Comparison of ENCODE assay signal across 10 cellular contexts in the genomic region with DNA sequence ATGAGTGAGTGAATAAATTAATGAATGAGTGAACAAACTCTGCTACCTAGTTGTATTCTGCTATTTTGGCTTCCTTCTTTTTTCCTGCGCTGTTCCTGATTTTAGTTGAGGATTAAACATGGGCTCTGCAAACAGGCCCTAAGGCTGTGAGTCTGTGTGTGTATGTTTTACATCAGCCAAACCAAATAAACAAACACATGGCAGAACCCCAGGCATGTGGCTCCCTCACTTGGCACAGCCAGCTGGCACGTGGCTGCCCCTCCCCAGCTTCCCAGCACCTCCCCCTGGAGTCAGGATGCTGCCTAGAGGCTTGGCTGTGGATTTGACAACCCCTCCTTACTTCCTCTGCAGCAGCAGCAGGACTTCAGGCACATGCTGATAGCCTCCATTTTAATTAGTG.
DNase-seq lines count a peak whose midpoint lies in the region; ATAC-seq and TF ChIP-seq lines count a peak whose summit lies in the region.
"Had no signal": no experiment of that assay in that cellular context is flagged by ENCODE, and none has a peak within 500 bp of the region (broad histone marks: within the 10 kb centered on the region; RNA-seq: fewer than 3 reads in every experiment).

No MANE protein-coding gene starts in this region.

- no peaks in the 10 kb centered on the region for H3K9me3 Mint-ChIP-seq in MCF 10A (ENCODE audit: unreplicated experiment)
- peaks cover 0 to 12% (median 2%) of the 10 kb centered on the region in 9 donors for H3K9me3 Mint-ChIP-seq in naive thymus-derived CD8-positive, alpha-beta T cell

- H3K9me3 ChIP-seq in mammary epithelial cell (replicated peaks; ENCODE audit: insufficient read depth, low read length) (peaks cover 3% of the 10 kb centered on the region), hepatocyte (ENCODE audit: low read depth) (no peaks in the 10 kb centered on the region), aorta (ENCODE audit: control insufficient read depth, low read length) (no peaks in the 10 kb centered on the region)
- H3K9me3 ChIP-seq: uterus had no signal

- peak; percentile 86 for DNase-seq in MCF 10A (ENCODE audit: unreplicated experiment)
- no peak for DNase-seq in mammary epithelial cell
- peak; percentile 47 for DNase-seq in amniotic epithelial cell (ENCODE audit: low read depth)
- peak; percentile 71 for DNase-seq in hepatocyte (ENCODE audit: low spot score)
- peak in 1 of 2 donors; percentile 53 for DNase-seq in aorta
- DNase-seq in GDM1 (lab: John Stamatoyannopoulos, UW): no peak
- DNase-seq in naive thymus-derived CD8-positive, alpha-beta T cell: no peak
- DNase-seq in GM03348 (ENCODE audit: low spot score): no peak
- DNase-seq: stimulated activated CD4-positive, alpha-beta T cell treated with anti-CD3 and anti-CD28 coated beads, Interleukin-12 subunit alpha, Interleukin-12 subunit beta, amount 100 ng/mL, for 4 hours had no signal

- no peak overlapping the region for H3K9ac ChIP-seq in mammary epithelial cell (ENCODE audit: insufficient read depth, low read length)

- peaks cover 20% of the 10 kb centered on the region for H3K4me1 Mint-ChIP-seq in MCF 10A (ENCODE audit: insufficient read depth, unreplicated experiment)
- H3K4me1 Mint-ChIP-seq in naive thymus-derived CD8-positive, alpha-beta T cell: no peaks in the 10 kb centered on the region

- no peaks in the 10 kb centered on the region for H3K27me3 ChIP-seq in mammary epithelial cell (ENCODE audit: insufficient read depth, low read length)
- H3K27me3 ChIP-seq in hepatocyte: no peaks in the 10 kb centered on the region
- no peaks in the 10 kb centered on the region for H3K27me3 ChIP-seq in aorta (ENCODE audit: control insufficient read depth in 1 of 2, insufficient read depth in 2 of 2, low read length in 1 of 2)
- H3K27me3 ChIP-seq: uterus had no signal

- dilution Hi-C loops in mammary epithelial cell (cut with HindIII; ENCODE audit: low sequenced_read_pairs): no loop called here

- H4K20me1 ChIP-seq in mammary epithelial cell (ENCODE audit: insufficient read depth, low read length) (no peaks in the 10 kb centered on the region), hepatocyte (ENCODE audit: insufficient read depth, poor library complexity, severe bottlenecking) (no peaks in the 10 kb centered on the region)

- H3K9me2 ChIP-seq in hepatocyte (replicated peaks; ENCODE audit: insufficient read depth): no peaks in the 10 kb centered on the region

- intact Hi-C loops in MCF 10A (cut with micrococcal nuclease) (loop anchor here (5.0 kb wide), 1 partner anchor 109 kb away; no protein-coding TSS in a partner anchor), mammary epithelial cell (cut with micrococcal nuclease) (no loop called here), aorta (cut with DNase I) (no loop called here)

- no peak for TF ChIP-seq CTCF in MCF 10A (IDR thresholded peaks at IDR 0.05; ENCODE audit: unreplicated experiment)
- TF ChIP-seq CTCF in mammary epithelial cell (conservative IDR thresholded peaks at IDR 0.05 in 1 of 2, IDR thresholded peaks at IDR 0.05 in 1 of 2; ENCODE audit: extremely low read depth in 1 of 2, insufficient read depth in 1 of 2, low read depth in 1 of 2, low read length in 2 of 2): no peak
- no peak for TF ChIP-seq CTCF in hepatocyte (IDR thresholded peaks at IDR 0.05; ENCODE audit: poor library complexity)

- H3K4me3 ChIP-seq in mammary epithelial cell (replicated peaks in 1 of 3; ENCODE audit: insufficient read depth in 1 of 3, low read depth in 2 of 3, low read length in 3 of 3) (no peak overlapping the region), hepatocyte (no peak overlapping the region), aorta (ENCODE audit: low read length in 2 of 2) (no peak overlapping the region)
- H3K4me3 ChIP-seq: uterus had no signal

- H3K4me3 Mint-ChIP-seq in MCF 10A (ENCODE audit: unreplicated experiment): no peak overlapping the region
- H3K4me3 Mint-ChIP-seq in naive thymus-derived CD8-positive, alpha-beta T cell: no peak overlapping the region

- H3K36me3 ChIP-seq in mammary epithelial cell (ENCODE audit: insufficient read depth, low read length): no peaks in the 10 kb centered on the region
- no peaks in the 10 kb centered on the region for H3K36me3 ChIP-seq in hepatocyte (replicated peaks; ENCODE audit: insufficient read depth, low read depth)
- no peaks in the 10 kb centered on the region for H3K36me3 ChIP-seq in aorta (ENCODE audit: control insufficient read depth in 1 of 2, insufficient read depth in 2 of 2, low read length in 1 of 2)
- H3K36me3 ChIP-seq: uterus had no signal

- H3K4me1 ChIP-seq in mammary epithelial cell (ENCODE audit: insufficient read depth, low read length) (no peaks in the 10 kb centered on the region), hepatocyte (ENCODE audit: insufficient read depth) (peaks cover 15% of the 10 kb centered on the region), aorta (ENCODE audit: control insufficient read depth in 1 of 2, insufficient read depth in 2 of 2, low read length in 2 of 2) (no peaks in the 10 kb centered on the region)
- H3K4me1 ChIP-seq: uterus had no signal

- peaks cover 5% of the 10 kb centered on the region for H3K36me3 Mint-ChIP-seq in MCF 10A (ENCODE audit: insufficient read depth, unreplicated experiment)
- no peaks in the 10 kb centered on the region for H3K36me3 Mint-ChIP-seq in naive thymus-derived CD8-positive, alpha-beta T cell

- 0% methylated on average over 1 of the region's 2 CpGs for WGBS in mammary epithelial cell (ENCODE audit: low coverage, missing lambda C conversion rate)
- 42% methylated on average over 2 of the region's 2 CpGs for WGBS in hepatocyte (ENCODE audit: low lambda C conversion rate, missing lambda C conversion rate)
- 6 to 9% methylated on average over 2 of the region's 2 CpGs for WGBS in aorta, 2 donors

- peak; percentile 61 for ATAC-seq in aorta (ENCODE audit: low FRiP score)
- ATAC-seq in naive thymus-derived CD8-positive, alpha-beta T cell: no peak

- in situ Hi-C loops in mammary epithelial cell (cut with MboI; ENCODE audit: low sequenced_read_pairs in 2 of 2): no loop called here

- POLR2A ChIA-PET in MCF 10A (lab: Yijun Ruan, JAX): interaction anchor here (0.6 to 1.0 kb wide), 2 partner anchors 762 to 899 kb away, joined by 3 to 4 read pairs; no protein-coding TSS in a partner anchor
- POLR2A ChIA-PET in naive thymus-derived CD8-positive, alpha-beta T cell (lab: Charles Lee): no interaction called here

- no TSS peak for BruUV-seq in MCF 10A (replicated peaks; lab: Mats Ljungman, UMichigan)
- no TSS peak for BruUV-seq in mammary epithelial cell (replicated peaks; lab: Mats Ljungman, UMichigan)

- H3K27ac ChIP-seq in mammary epithelial cell (ENCODE audit: insufficient read depth, low read depth, low read length) (no peak overlapping the region), hepatocyte (no peak overlapping the region), aorta (ENCODE audit: low read depth in 1 of 2, low read length in 2 of 2) (no peak overlapping the region)
- H3K27ac ChIP-seq: uterus had no signal

- H3K79me2 ChIP-seq in mammary epithelial cell (ENCODE audit: insufficient read depth, low read length) (no peaks in the 10 kb centered on the region), hepatocyte (no peaks in the 10 kb centered on the region)

- peak overlapping the region; percentile 43 for H3K27ac Mint-ChIP-seq in MCF 10A (ENCODE audit: low read depth, unreplicated experiment)
- no peak overlapping the region for H3K27ac Mint-ChIP-seq in naive thymus-derived CD8-positive, alpha-beta T cell

- H2AFZ ChIP-seq in mammary epithelial cell (ENCODE audit: low read depth, low read length): no peak overlapping the region
- no peak overlapping the region for H2AFZ ChIP-seq in hepatocyte

- H3K4me2 ChIP-seq in mammary epithelial cell (ENCODE audit: insufficient read depth, low read depth, low read length) (no peak overlapping the region), hepatocyte (no peak overlapping the region)

- H3K27me3 Mint-ChIP-seq in MCF 10A (ENCODE audit: insufficient read depth, unreplicated experiment): peaks cover 42% of the 10 kb centered on the region
- peaks cover 0 to 4% (median 0%) of the 10 kb centered on the region in 5 donors for H3K27me3 Mint-ChIP-seq in naive thymus-derived CD8-positive, alpha-beta T cell

- CTCF ChIA-PET in MCF 10A (lab: Yijun Ruan, JAX): interaction anchor here (0.8 to 1.0 kb wide), 2 partner anchors 123 to 1943 kb away, joined by 3 read pairs; no protein-coding TSS in a partner anchor
- CTCF ChIA-PET in mammary epithelial cell (lab: Charles Lee; ENCODE audit: low non-redundant PET): interaction anchor here (0.6 kb wide), 1 partner anchor 22 kb away, joined by 3 read pairs; no protein-coding TSS in a partner anchor

Comparison
In these comparisons a context has a peak if more than half of its experiments do, and no peak if none do; other contexts are left out.
1. DNase-seq: peak in MCF 10A (single experiment), amniotic epithelial cell (single experiment) and hepatocyte (single experiment); none in mammary epithelial cell (single experiment), GDM1 (single experiment), naive thymus-derived CD8-positive, alpha-beta T cell (0 of 10) and GM03348 (single experiment).